13 cellular contexts compared by ENCODE assay signal in the genomic region with DNA sequence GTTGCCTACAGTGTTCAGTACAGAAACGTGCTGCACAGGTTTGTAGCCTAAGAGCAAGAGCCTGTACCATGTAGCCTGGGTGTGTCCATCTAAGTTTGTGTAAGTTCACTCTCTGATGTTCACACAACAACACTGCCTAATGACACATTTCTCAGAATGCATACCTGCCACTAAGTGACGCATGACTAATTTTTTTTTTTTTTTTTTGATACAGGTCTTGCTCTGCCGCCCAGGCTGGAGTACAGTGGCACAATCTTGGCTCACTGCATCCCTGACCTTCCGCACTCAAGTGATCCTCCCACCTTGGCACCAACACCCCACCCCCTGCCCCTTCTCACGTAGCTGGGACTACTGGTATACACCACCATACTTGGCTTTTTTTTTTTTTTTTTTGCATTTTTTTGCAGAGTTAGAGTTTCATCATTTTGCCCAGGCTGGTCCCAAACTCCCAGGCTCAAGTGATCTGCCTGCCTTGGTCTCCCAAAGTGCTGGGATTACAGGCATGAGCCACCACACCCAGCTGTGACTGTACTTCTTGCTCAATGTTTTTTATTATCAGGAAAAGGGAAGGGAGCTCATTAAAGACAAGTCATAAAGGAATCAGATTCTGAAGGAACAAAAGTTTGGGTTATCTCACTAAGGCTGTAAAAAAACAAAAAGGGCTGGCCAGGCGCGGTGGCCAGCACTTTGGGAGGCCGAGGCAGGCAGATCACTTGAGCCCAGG. TPM values are rescaled to one million over a fixed set of nuclear protein-coding genes. Genes with fewer than 3 reads are reported as not detected.
DNase-seq lines count a peak whose midpoint lies in the region; ATAC-seq and TF ChIP-seq lines count a peak whose summit lies in the region.
"Had no signal": no experiment of that assay in that cellular context is flagged by ENCODE, and none has a peak within 500 bp of the region (broad histone marks: within the 10 kb centered on the region; RNA-seq: fewer than 3 reads in every experiment).

No MANE protein-coding gene starts in this region.

- TF ChIP-seq CTCF in vagina (IDR thresholded peaks at IDR 0.05) = no peak
- TF ChIP-seq CTCF in natural killer cell (IDR thresholded peaks at IDR 0.05) = no peak

- TF ChIP-seq POLR2A in vagina (IDR thresholded peaks at IDR 0.05) = no peak

- no peaks in the 10 kb centered on the region for H3K36me3 Mint-ChIP-seq in natural killer cell

- ATAC-seq in GM21367 (IDR thresholded peaks at IDR 0.05; ENCODE audit: unreplicated experiment) = no peak
- ATAC-seq in natural killer cell = no peak

- no peak overlapping the region for H3K4me3 ChIP-seq in vagina
- H3K4me3 ChIP-seq: dorsolateral prefrontal cortex had no signal

- DNase-seq in SIG-M5 treated with dmso at 0.1 percent for 504 hours (lab: John Stamatoyannopoulos, UW; ENCODE audit: unreplicated experiment) (peak; percentile 56), SIG-M5 (lab: John Stamatoyannopoulos, UW) (no peak), epithelial cell of prostate (ENCODE audit: low read depth, low spot score) (peak; percentile 91), mesenteric fat pad (ENCODE audit: low spot score) (peak; percentile 68), vagina (ENCODE audit: extremely low spot score in 2 of 2) (peak in 1 of 2 donors; percentile 87), putamen (ENCODE audit: low spot score) (no peak), natural killer cell (no peak)
- DNase-seq: 8988T; activated T-cell treated with anti-CD3 and anti-CD28 coated beads, Interleukin-2, amount 50 U/mL, for 24 hours; NCI-H2081 treated with DMSO at 0.1 percent for 48 hours; T-helper 1 cell had no signal

- H3K4me1 ChIP-seq in vagina = peaks cover 44% of the 10 kb centered on the region

- H3K9me3 ChIP-seq in vagina = no peaks in the 10 kb centered on the region

- peak overlapping the region; percentile 93 for H3K27ac ChIP-seq in epithelial cell of prostate
- peak overlapping the region; percentile 74 for H3K27ac ChIP-seq in vagina
- H3K27ac ChIP-seq: dorsolateral prefrontal cortex had no signal

- H3K27me3 Mint-ChIP-seq in natural killer cell (ENCODE audit: low read depth in 2 of 2) = peaks cover 7 to 9% of the 10 kb centered on the region in 2 donors

- H3K4me3 Mint-ChIP-seq in natural killer cell = no peak overlapping the region
- H3K4me3 Mint-ChIP-seq: activated T-cell treated with anti-CD3 and anti-CD28 coated beads, Interleukin-2, amount 50 U/mL, for 24 hours had no signal

- H3K4me1 Mint-ChIP-seq in natural killer cell = no peaks in the 10 kb centered on the region

- no peak overlapping the region for H3K27ac Mint-ChIP-seq in natural killer cell
- H3K27ac Mint-ChIP-seq: activated T-cell treated with anti-CD3 and anti-CD28 coated beads, Interleukin-2, amount 50 U/mL, for 24 hours had no signal

- intact Hi-C loops in vagina (cut with DNase I) = no loop called here
- intact Hi-C loops in natural killer cell (cut with micrococcal nuclease) = no loop called here

- H3K27me3 ChIP-seq in vagina = no peaks in the 10 kb centered on the region
- H3K27me3 ChIP-seq: dorsolateral prefrontal cortex had no signal

- H3K9me3 Mint-ChIP-seq in natural killer cell = no peaks in the 10 kb centered on the region
- H3K9me3 Mint-ChIP-seq: activated T-cell treated with anti-CD3 and anti-CD28 coated beads, Interleukin-2, amount 50 U/mL, for 24 hours had no signal

- H3K36me3 ChIP-seq in vagina = no peaks in the 10 kb centered on the region

RNA-seq across cellular contexts. Expression of gene CDC42BPB, which starts 10.0 kb away (rescaled TPM):
- 99.6 TPM for total RNA-seq in mesenteric fat pad
- 105 TPM for total RNA-seq in vagina
- total RNA-seq in natural killer cell = 1 to 10 TPM in 2 of 3 donors, under 1 TPM in 1; 0.86 to 2.3 (median 2.0) TPM

RNA-seq across cellular contexts. Expression of gene LBHD2, which starts 16.6 kb away (rescaled TPM):
- total RNA-seq in mesenteric fat pad = 3.1 TPM
- total RNA-seq in vagina = not detected
- not detected for total RNA-seq in natural killer cell

RNA-seq across cellular contexts. Expression of gene EXOC3L4, which starts 27.1 kb away (rescaled TPM):
- total RNA-seq in mesenteric fat pad = 2.0 TPM
- total RNA-seq in vagina = 8.6 TPM
- total RNA-seq in natural killer cell = not detected

RNA-seq across cellular contexts. Expression of gene TNFAIP2, which starts 55.9 kb away (rescaled TPM):
- total RNA-seq in mesenteric fat pad (211 TPM), vagina (82.7 TPM), natural killer cell (10 to 100 TPM; 14.2 to 89.8 (median 50.1) TPM)

Comparison
In these comparisons a context has a peak if more than half of its experiments do, and no peak if none do; other contexts are left out.
1. DNase-seq: peak in SIG-M5 treated with dmso at 0.1 percent for 504 hours (single experiment), epithelial cell of prostate (single experiment) and mesenteric fat pad (single experiment); none in SIG-M5 (single experiment), putamen (single experiment) and natural killer cell (single experiment).
2. RNA of gene CDC42BPB, which starts 10.0 kb away (total RNA-seq): 105 TPM in vagina (single experiment) and 99.6 TPM in mesenteric fat pad (single experiment); 0.86 to 2.3 TPM in natural killer cell; every median in the first group is over 10 times any median in the second.